Comparison of ENCODE assay signal across 9 cellular contexts in genomic region chr5:93570294-93571110, GRCh38. TPM values are rescaled to one million over a fixed set of nuclear protein-coding genes. Genes with fewer than 3 reads are reported as not detected.
DNase-seq lines count a peak whose midpoint lies in the region; ATAC-seq, FAIRE-seq and TF ChIP-seq lines count a peak whose summit lies in the region.
"Had no signal": no experiment of that assay in that cellular context is flagged by ENCODE, and none has a peak within 500 bp of the region (broad histone marks: within the 10 kb centered on the region; RNA-seq: fewer than 3 reads in every experiment).

No MANE protein-coding gene starts in this region.

- TF ChIP-seq POLR2A in upper lobe of left lung (IDR thresholded peaks at IDR 0.05), result no peak

- H3K4me1 ChIP-seq in heart right ventricle (peaks cover 0 to 27% (median 16%) of the 10 kb centered on the region in 9 donors), left lung (peaks cover 0 to 29% of the 10 kb centered on the region in 2 donors), upper lobe of left lung (peaks cover 9 to 40% (median 15%) of the 10 kb centered on the region in 4 donors)

- H3K4me3 ChIP-seq in heart right ventricle (peak overlapping the region in 8 of 10 donors; percentile 26 to 38 (median 35)), left lung (peak overlapping the region in 1 of 2 donors; percentile 13), upper lobe of left lung (peak overlapping the region in 3 of 4 donors; percentile 17 to 32 (median 25))
- H3K4me3 ChIP-seq: vagina had no signal

- peaks cover 11% of the 10 kb centered on the region for H3K27me3 Mint-ChIP-seq in WTC11 (ENCODE audit: low read depth)

- DNase-seq in heart right ventricle, result peak in 1 of 2 donors; percentile 16
- DNase-seq in cardiac septum (ENCODE audit: low spot score), result no peak
- peak; percentile 73 for DNase-seq in WTC11 (ENCODE audit: low spot score)
- DNase-seq in left lung, result peak in 1 of 2 donors; percentile 72
- peak in 1 of 2 donors; percentile 83 for DNase-seq in upper lobe of left lung
- no peak for DNase-seq in HTR-8/SVneo (ENCODE audit: insufficient read length, low spot score)
- no peak for DNase-seq in urothelium cell line (ENCODE audit: low spot score)

- POLR2A ChIA-PET in WTC11 (lab: Charles Lee), result interaction anchor here (1.1 kb wide), 1 partner anchor 37 kb away, joined by 3 read pairs; no protein-coding TSS in a partner anchor

- H3K36me3 Mint-ChIP-seq in WTC11, result no peaks in the 10 kb centered on the region

- no peak for FAIRE-seq in HTR-8/SVneo (lab: Jason Lieb, UNC)
- no peak for FAIRE-seq in urothelium cell line (lab: Jason Lieb, UNC)

- no peaks in the 10 kb centered on the region for H3K36me3 ChIP-seq in heart right ventricle
- no peaks in the 10 kb centered on the region for H3K36me3 ChIP-seq in left lung
- no peaks in the 10 kb centered on the region for H3K36me3 ChIP-seq in upper lobe of left lung
- H3K36me3 ChIP-seq: vagina had no signal

- H3K9me3 Mint-ChIP-seq in WTC11, result no peaks in the 10 kb centered on the region

- peak overlapping the region; percentile 69 for H3K4me3 Mint-ChIP-seq in WTC11

- TF ChIP-seq EP300 in upper lobe of left lung (IDR thresholded peaks at IDR 0.05), result no peak

- no peak for TF ChIP-seq CTCF in heart right ventricle (IDR thresholded peaks at IDR 0.05)
- TF ChIP-seq CTCF in WTC11 (IDR thresholded peaks at IDR 0.05), result no peak
- TF ChIP-seq CTCF in left lung (IDR thresholded peaks at IDR 0.05), result no peak
- no peak for TF ChIP-seq CTCF in upper lobe of left lung (IDR thresholded peaks at IDR 0.05)

- intact Hi-C loops in heart right ventricle (cut with DNase I) (no loop called here), cardiac septum (cut with DNase I) (no loop called here), left lung (cut with DNase I) (no loop called here)

- no peak overlapping the region for H3K27ac Mint-ChIP-seq in WTC11

- H3K9me3 ChIP-seq in heart right ventricle (no peaks in the 10 kb centered on the region), left lung (no peaks in the 10 kb centered on the region), upper lobe of left lung (no peaks in the 10 kb centered on the region)
- H3K9me3 ChIP-seq: vagina had no signal

- CTCF ChIA-PET in WTC11 (lab: Charles Lee), result interaction anchor here (1.0 to 3.6 kb wide), 4 partner anchors 32 to 685 kb away, joined by 3 to 15 read pairs (median 5); no protein-coding TSS in a partner anchor

- H3K27ac ChIP-seq in heart right ventricle (no peak overlapping the region), left lung (no peak overlapping the region), upper lobe of left lung (no peak overlapping the region)
- H3K27ac ChIP-seq: vagina had no signal

- H3K4me1 Mint-ChIP-seq in WTC11, result peaks cover 46% of the 10 kb centered on the region

- ATAC-seq in heart right ventricle (peak in 2 of 8 donors; percentile 22 to 66), WTC11 (peak; percentile 62), left lung (peak; percentile 21), upper lobe of left lung (ENCODE audit: low FRiP score in 2 of 2) (peak; percentile 9 to 15), HG02610 (IDR thresholded peaks at IDR 0.05; ENCODE audit: unreplicated experiment) (no peak)

- WGBS in heart right ventricle, 2 donors, result 9 to 19% methylated on average over 63 to 69 of the region's 69 CpGs
- 20 to 35% methylated on average over 27 to 57 of the region's 69 CpGs for WGBS in upper lobe of left lung, 2 donors

- peaks cover 22 to 100% (median 93%) of the 10 kb centered on the region in 7 donors for H3K27me3 ChIP-seq in heart right ventricle
- H3K27me3 ChIP-seq in left lung, result peaks cover 67 to 95% of the 10 kb centered on the region in 2 donors
- H3K27me3 ChIP-seq in upper lobe of left lung, result peaks cover 0 to 43% (median 23%) of the 10 kb centered on the region in 4 donors
- H3K27me3 ChIP-seq: vagina had no signal

TF ChIP-seq in WTC11, 78 proteins besides CTCF, POLR2A, EP300 and RAD21 (continues in another document):
- TF ChIP-seq MAX (CRISPR knock-in tag; IDR thresholded peaks at IDR 0.05), result peak; percentile 82
- peak; percentile 56; the same call in 1 of the 2 replicates for TF ChIP-seq ETV6 (CRISPR knock-in tag; IDR thresholded peaks at IDR 0.05)
- no peak for TF ChIP-seq ZNF281 (CRISPR knock-in tag; IDR thresholded peaks at IDR 0.05)
- TF ChIP-seq FOXP1 (CRISPR knock-in tag; IDR thresholded peaks at IDR 0.05; ENCODE audit: borderline replicate concordance), result peak; percentile 92; the same call in 1 of the 2 replicates
- peak; percentile 69; the same call in 1 of the 2 replicates for TF ChIP-seq ARID4B (CRISPR knock-in tag; IDR thresholded peaks at IDR 0.05; ENCODE audit: borderline replicate concordance)
- TF ChIP-seq ZBTB21 (CRISPR knock-in tag; IDR thresholded peaks at IDR 0.05; ENCODE audit: borderline replicate concordance), result no peak
- peak; percentile 72; the same call in 1 of the 2 replicates for TF ChIP-seq HMGXB4 (CRISPR knock-in tag; IDR thresholded peaks at IDR 0.05)

RNA-seq across cellular contexts. Expression of gene NR2F1-AS1, which starts 10.5 kb away (rescaled TPM):
- total RNA-seq in heart right ventricle (under 1 TPM in 9 of 10 donors, not detected in 1; 0.44 to 0.87 (median 0.59) TPM), cardiac septum (0.89 TPM), WTC11 (2021) (0.76 to 1.7 TPM (median 1.5 TPM) in 3 replicates), left lung (10 to 100 TPM; 10.5 to 18.3 TPM), upper lobe of left lung (10 to 100 TPM in 4 of 6 donors, 1 to 10 TPM in 2; 4.4 to 19.9 (median 11.4) TPM)
- 1 to 10 TPM in 1 of 2 donors, under 1 TPM in 1; 0.41 to 2.9 TPM for polyA plus RNA-seq in heart right ventricle

RNA-seq across cellular contexts. Expression of gene NR2F1, which starts 12.5 kb away (rescaled TPM):
- total RNA-seq in heart right ventricle, result 1 to 10 TPM in 4 of 10 donors, under 1 TPM in 6; 0.27 to 2.4 (median 0.92) TPM
- 1 to 10 TPM in 1 of 2 donors, under 1 TPM in 1; 0.44 to 1.1 TPM for polyA plus RNA-seq in heart right ventricle
- 0.73 TPM for total RNA-seq in cardiac septum
- 0.18 to 0.34 TPM (median 0.31 TPM) in 3 replicates for total RNA-seq in WTC11 (2021)
- total RNA-seq in left lung, result 10 to 100 TPM; 50.7 to 69.1 TPM
- 10 to 100 TPM in 5 of 6 donors, 1 to 10 TPM in 1; 8.9 to 70.3 (median 29.4) TPM for total RNA-seq in upper lobe of left lung
